8 cellular contexts compared by ENCODE assay signal in genomic region chr1:35568975-35569395, GRCh38. TPM values are rescaled to one million over a fixed set of nuclear protein-coding genes. Genes with fewer than 3 reads are reported as not detected.
DNase-seq lines count a peak whose midpoint lies in the region; ATAC-seq, FAIRE-seq and TF ChIP-seq lines count a peak whose summit lies in the region.

No MANE protein-coding gene starts in this region.

- no peaks in the 10 kb centered on the region for H3K9me3 Mint-ChIP-seq in chondrocyte (ENCODE audit: low read depth)

- peaks cover 22% of the 10 kb centered on the region for H3K27me3 Mint-ChIP-seq in chondrocyte (ENCODE audit: low read depth)

- H3K4me1 Mint-ChIP-seq in chondrocyte (ENCODE audit: low read depth): peaks cover 24% of the 10 kb centered on the region

- ATAC-seq in HG02763 (IDR thresholded peaks at IDR 0.05; ENCODE audit: unreplicated experiment): no peak

- FAIRE-seq in GM19239 (lab: Jason Lieb, UNC): peak; percentile 92

- no peak overlapping the region for H3K4me3 Mint-ChIP-seq in chondrocyte (ENCODE audit: unreplicated experiment)

- H3K27ac Mint-ChIP-seq in chondrocyte (ENCODE audit: unreplicated experiment): no peak overlapping the region

- H3K36me3 Mint-ChIP-seq in chondrocyte (ENCODE audit: low read depth): peaks cover 9% of the 10 kb centered on the region

- TF ChIP-seq CTCF in chondrocyte (IDR thresholded peaks at IDR 0.05): peak; percentile 90

- DNase-seq in AG08396 (ENCODE audit: low spot score) (peak; percentile 90), GM19239 (ENCODE audit: insufficient read length, low spot score) (peak; percentile 91), NCI-H2227 treated with DMSO at 0.1 percent for 48 hours (lab: John Stamatoyannopoulos, UW) (peak; percentile 65), chondrocyte (ENCODE audit: low spot score) (no peak), left kidney (ENCODE audit: low read depth, low spot score) (peak; percentile 85)
- DNase-seq in activated CD4-positive, CD25-positive, alpha-beta regulatory T cell treated with anti-CD3 and anti-CD28 coated beads, Interleukin-2, amount 50 U/mL, for 72 hours: peak; percentile 57
- peak; percentile 52 to 54 for DNase-seq in stimulated activated CD4-positive, alpha-beta T cell treated with anti-CD3 and anti-CD28 coated beads, Interleukin-4, amount 100 ng/mL, for 4 hours

RNA-seq across cellular contexts. Expression of gene TFAP2E, which starts 4.1 kb away (rescaled TPM):
- 0.92 to 1.4 TPM (median 0.97 TPM) in 3 replicates for total RNA-seq in chondrocyte

RNA-seq across cellular contexts. Expression of gene NCDN, which starts 11.4 kb away (rescaled TPM):
- 35.3 to 46.5 TPM (median 36.4 TPM) in 3 replicates for total RNA-seq in chondrocyte

RNA-seq across cellular contexts. Expression of gene KIAA0319L, which starts 11.8 kb away (rescaled TPM):
- 26.9 to 40.8 TPM (median 28.7 TPM) in 3 replicates for total RNA-seq in chondrocyte
